ENCODE assay signal across 2 cellular contexts in genomic region chr2:200278694-200279316, GRCh38.
TF ChIP-seq lines count a peak whose summit lies in the region.

No MANE protein-coding gene starts in this region.

TF ChIP-seq in SK-N-SH, 30 proteins besides CTCF, POLR2A, EP300 and RAD21 (continued from another document):
- TF ChIP-seq NRF1 (IDR thresholded peaks at IDR 0.05; ENCODE audit: low read depth, low read length): no peak
- TF ChIP-seq MAX (IDR thresholded peaks at IDR 0.05; ENCODE audit: low read depth): no peak
- TF ChIP-seq FOXJ3 (CRISPR knock-in tag; IDR thresholded peaks at IDR 0.05): no peak
- no peak for TF ChIP-seq SMC3 (IDR thresholded peaks at IDR 0.05; ENCODE audit: low read depth, low read length)
- TF ChIP-seq ZBTB33 (IDR thresholded peaks at IDR 0.05; ENCODE audit: borderline replicate concordance, low read depth): no peak
- no peak for TF ChIP-seq JUND (IDR thresholded peaks at IDR 0.05)
- no peak for TF ChIP-seq GABPA (IDR thresholded peaks at IDR 0.05; ENCODE audit: low read depth)
- TF ChIP-seq IRF3 (IDR thresholded peaks at IDR 0.05; ENCODE audit: low read depth, low read length): no peak

TF ChIP-seq in SK-N-SH treated with all-trans-retinoic acid at 6 μM for 48 hours, 23 proteins besides CTCF, POLR2A, EP300 and RAD21 (continued from another document):
- TF ChIP-seq POU6F1 (CRISPR knock-in tag; IDR thresholded peaks at IDR 0.05; ENCODE audit: borderline replicate concordance, low read depth): no peak
- no peak for TF ChIP-seq GLIS3 (CRISPR knock-in tag; IDR thresholded peaks at IDR 0.05)
- no peak for TF ChIP-seq BACH2 (CRISPR knock-in tag; IDR thresholded peaks at IDR 0.05; ENCODE audit: borderline replicate concordance)
- TF ChIP-seq PATZ1 (CRISPR knock-in tag; IDR thresholded peaks at IDR 0.05; ENCODE audit: borderline replicate concordance): no peak
- TF ChIP-seq CSDC2 (CRISPR knock-in tag; IDR thresholded peaks at IDR 0.05): no peak
- no peak for TF ChIP-seq CREB5 (CRISPR knock-in tag; IDR thresholded peaks at IDR 0.05; ENCODE audit: low read depth)
- TF ChIP-seq ZFP3 (CRISPR knock-in tag; IDR thresholded peaks at IDR 0.05): no peak
- no peak for TF ChIP-seq ESRRG (CRISPR knock-in tag; IDR thresholded peaks at IDR 0.05)
- TF ChIP-seq ISL1 (CRISPR knock-in tag; IDR thresholded peaks at IDR 0.05): no peak
- no peak for TF ChIP-seq ZNF70 (CRISPR knock-in tag; IDR thresholded peaks at IDR 0.05)
